Comparison of ENCODE assay signal across 24 cellular contexts in genomic region chr17:72937687-72938086, GRCh38.
"Had no signal": no experiment of that assay in that cellular context is flagged by ENCODE, and none has a peak within 500 bp of the region (broad histone marks: within the 10 kb centered on the region; RNA-seq: fewer than 3 reads in every experiment).

No MANE protein-coding gene starts in this region.

- DNase-seq: activated CD4-positive, alpha-beta T cell treated with anti-CD3 and anti-CD28 coated beads for 1 hour; activated CD4-positive, alpha-beta T cell treated with anti-CD3 and anti-CD28 coated beads, Interleukin-2, amount 50 U/mL, for 48 hours; activated naive CD4-positive, alpha-beta T cell; activated naive CD8-positive, alpha-beta T cell treated with anti-CD3 and anti-CD28 coated beads for 36 hours; activated T-cell treated with anti-CD3 and anti-CD28 coated beads for 4 hours; amygdala; body of pancreas; central memory CD4-positive, alpha-beta T cell; colonic mucosa; endodermal cell; gastrocnemius medialis; heart right ventricle; immature natural killer cell; kidney glomerular epithelial cell; mesenchymal stem cell; naive thymus-derived CD8-positive, alpha-beta T cell; spleen; stimulated activated naive B cell treated with anti-CD40 and anti-IgM and Interleukin-4, amounts not matched to agents 10 μg/mL and 1 μg/mL and 100 μg/mL, for 72 hours; T-helper 2 cell; upper lobe of left lung had no signal

- ATAC-seq: body of pancreas; gastrocnemius medialis; heart right ventricle; naive thymus-derived CD8-positive, alpha-beta T cell; stimulated activated naive B cell treated with anti-CD40 and anti-IgM and Interleukin-4, amounts not matched to agents 10 μg/mL and 1 μg/mL and 100 μg/mL, for 72 hours had no signal

- H3K4me3 ChIP-seq: body of pancreas, colonic mucosa, gastrocnemius medialis, heart right ventricle, spleen, thoracic aorta, upper lobe of left lung had no signal

- H3K4me1 ChIP-seq: body of pancreas, colonic mucosa, gastrocnemius medialis, heart right ventricle, parathyroid adenoma, spleen, upper lobe of left lung had no signal

- H3K36me3 ChIP-seq: colonic mucosa, gastrocnemius medialis, heart right ventricle, thoracic aorta, upper lobe of left lung had no signal

- H3K9me3 ChIP-seq: body of pancreas, colonic mucosa, gastrocnemius medialis, heart right ventricle, spleen, thoracic aorta, upper lobe of left lung had no signal

- H3K27me3 ChIP-seq: body of pancreas, colonic mucosa, gastrocnemius medialis, heart right ventricle, spleen, upper lobe of left lung had no signal

- H3K27ac ChIP-seq: body of pancreas, colonic mucosa, epithelial cell of prostate, gastrocnemius medialis, heart right ventricle, parathyroid adenoma, spleen, thoracic aorta, upper lobe of left lung, VCaP had no signal
